In the genomic region with DNA sequence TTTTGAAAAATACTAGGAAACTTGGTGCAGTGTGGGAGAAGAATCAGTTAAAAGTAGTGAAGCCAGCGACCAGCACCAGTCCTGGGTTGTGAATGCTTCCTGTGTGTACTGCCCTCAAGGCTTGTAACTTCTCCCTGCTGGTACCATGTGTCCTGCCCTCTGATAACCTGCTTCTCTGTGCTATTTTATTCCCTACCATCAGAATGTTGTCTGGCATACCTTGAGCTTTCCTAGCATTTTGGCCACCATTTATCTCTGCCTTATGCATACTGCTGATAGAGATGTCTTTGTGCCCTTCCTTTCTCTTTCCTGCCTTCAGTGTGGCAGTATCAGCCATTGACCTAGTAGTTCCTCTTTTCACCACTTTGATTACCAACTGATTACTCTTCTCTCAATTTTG, we compare ENCODE assay signal across 8 cellular contexts. TPM values are rescaled to one million over a fixed set of nuclear protein-coding genes. Genes with fewer than 3 reads are reported as not detected.
DNase-seq lines count a peak whose midpoint lies in the region; ATAC-seq lines count a peak whose summit lies in the region.

No MANE protein-coding gene starts in this region.

- WGBS in mesodermal cell (ENCODE audit: insufficient coverage in 2 of 2), 2 experiments, result 83 to 100% methylated on average over 1 of the region's 1 CpG

- CTCF ChIA-PET in CD4-positive, alpha-beta memory T cell (lab: Charles Lee; ENCODE audit: partially characterized antibody), result no interaction called here

- no peak overlapping the region for H3K27ac ChIP-seq in CD4-positive, alpha-beta memory T cell (ENCODE audit: low read depth, low read length)
- H3K27ac ChIP-seq in mesodermal cell (ENCODE audit: low read depth, low read length, severe bottlenecking), result no peak overlapping the region

- no peaks in the 10 kb centered on the region for H3K27me3 ChIP-seq in CD4-positive, alpha-beta memory T cell (ENCODE audit: insufficient read depth, low read length)

- no peaks in the 10 kb centered on the region for H3K27me3 Mint-ChIP-seq in CD4-positive, alpha-beta memory T cell
- H3K27me3 Mint-ChIP-seq in IgD-negative memory B cell, result no peaks in the 10 kb centered on the region
- H3K27me3 Mint-ChIP-seq in activated naive CD8-positive, alpha-beta T cell, result no peaks in the 10 kb centered on the region

- peaks cover 4% of the 10 kb centered on the region for H3K36me3 ChIP-seq in CD4-positive, alpha-beta memory T cell (ENCODE audit: insufficient read depth, low read length)
- H3K36me3 ChIP-seq in mesodermal cell (ENCODE audit: control insufficient read depth, insufficient read depth, low read length), result peaks cover 32% of the 10 kb centered on the region

- H3K4me1 ChIP-seq in CD4-positive, alpha-beta memory T cell (ENCODE audit: insufficient read depth, low read length), result peaks cover 68% of the 10 kb centered on the region
- H3K4me1 ChIP-seq in mesodermal cell (ENCODE audit: control insufficient read depth, insufficient read depth, low read length, poor library complexity, severe bottlenecking), result peaks cover 14% of the 10 kb centered on the region

- ATAC-seq in GM21576 (IDR thresholded peaks at IDR 0.05; ENCODE audit: unreplicated experiment), result no peak

- DNase-seq in CD4-positive, alpha-beta memory T cell, result no peak
- DNase-seq in NCI-H1048 (lab: John Stamatoyannopoulos, UW), result no peak
- DNase-seq in NK-92 treated with Interleukin-12 subunit alpha and Interleukin-12 subunit beta, amount 100 ng/mL, for 24 hours (lab: John Stamatoyannopoulos, UW), result no peak
- DNase-seq in DMS 273 (lab: John Stamatoyannopoulos, UW; ENCODE audit: unreplicated experiment), result no peak

- H3K27ac Mint-ChIP-seq in CD4-positive, alpha-beta memory T cell, result peak overlapping the region; percentile 57 to 100 (median 100)
- peak overlapping the region; percentile 75 to 98 (median 76) for H3K27ac Mint-ChIP-seq in IgD-negative memory B cell
- H3K27ac Mint-ChIP-seq in activated naive CD8-positive, alpha-beta T cell, result peak overlapping the region; percentile 99

- H3K36me3 Mint-ChIP-seq in CD4-positive, alpha-beta memory T cell, result peaks cover 11 to 39% of the 10 kb centered on the region in 2 donors
- H3K36me3 Mint-ChIP-seq in IgD-negative memory B cell, result peaks cover 7% of the 10 kb centered on the region
- peaks cover 13% of the 10 kb centered on the region for H3K36me3 Mint-ChIP-seq in activated naive CD8-positive, alpha-beta T cell

- peak overlapping the region in 1 of 2 donors; percentile 20 for H3K4me3 ChIP-seq in CD4-positive, alpha-beta memory T cell (ENCODE audit: low read length in 2 of 2)
- H3K4me3 ChIP-seq in mesodermal cell (ENCODE audit: extremely low read depth, insufficient read depth, low read length, poor library complexity, severe bottlenecking), result peak overlapping the region; percentile 71

- POLR2A ChIA-PET in CD4-positive, alpha-beta memory T cell (lab: Charles Lee; ENCODE audit: partially characterized antibody), result no interaction called here

- peak overlapping the region; percentile 96 to 99 (median 98) for H3K4me3 Mint-ChIP-seq in CD4-positive, alpha-beta memory T cell
- peak overlapping the region; percentile 82 to 99 (median 97) for H3K4me3 Mint-ChIP-seq in IgD-negative memory B cell
- H3K4me3 Mint-ChIP-seq in activated naive CD8-positive, alpha-beta T cell, result peak overlapping the region; percentile 94

- peaks cover 47 to 76% (median 64%) of the 10 kb centered on the region in 4 donors for H3K4me1 Mint-ChIP-seq in CD4-positive, alpha-beta memory T cell
- peaks cover 45 to 53% (median 46%) of the 10 kb centered on the region in 3 donors for H3K4me1 Mint-ChIP-seq in IgD-negative memory B cell
- H3K4me1 Mint-ChIP-seq in activated naive CD8-positive, alpha-beta T cell (ENCODE audit: low read depth), result peaks cover 76% of the 10 kb centered on the region

- no peaks in the 10 kb centered on the region for H3K9me3 ChIP-seq in CD4-positive, alpha-beta memory T cell (ENCODE audit: control insufficient read depth in 1 of 2, low read length in 2 of 2)
- H3K9me3 ChIP-seq in mesodermal cell (ENCODE audit: control insufficient read depth, low read length), result no peaks in the 10 kb centered on the region

- H3K9me3 Mint-ChIP-seq in CD4-positive, alpha-beta memory T cell, result no peaks in the 10 kb centered on the region
- H3K9me3 Mint-ChIP-seq in IgD-negative memory B cell, result no peaks in the 10 kb centered on the region
- H3K9me3 Mint-ChIP-seq in activated naive CD8-positive, alpha-beta T cell (ENCODE audit: low read depth), result no peaks in the 10 kb centered on the region

- intact Hi-C loops in CD4-positive, alpha-beta memory T cell (cut with micrococcal nuclease), result loop anchor here (10.0 kb wide), 1 partner anchor 220 kb away; the partner anchor contains the start of gene SAAL1

RNA-seq across cellular contexts. Expression of gene GTF2H1, which starts 2.0 kb away (rescaled TPM):
- total RNA-seq in CD4-positive, alpha-beta memory T cell, result 10 to 100 TPM; 60.1 to 61.6 TPM
- 10 to 100 TPM; 31.8 to 41.6 TPM for polyA plus RNA-seq in CD4-positive, alpha-beta memory T cell
- polyA plus RNA-seq in IgD-negative memory B cell, result 34.4 TPM
- 21.4 TPM for polyA plus RNA-seq in mesodermal cell (2013, experiment 1 of 2)
- 25.0 TPM for polyA plus RNA-seq in mesodermal cell (2013, experiment 2 of 2)

RNA-seq across cellular contexts. Expression of gene HPS5, which starts 2.4 kb away (rescaled TPM):
- 10 to 100 TPM; 22.1 to 23.7 TPM for total RNA-seq in CD4-positive, alpha-beta memory T cell
- 10 to 100 TPM; 14.2 to 15.1 TPM for polyA plus RNA-seq in CD4-positive, alpha-beta memory T cell
- polyA plus RNA-seq in IgD-negative memory B cell, result 25.9 TPM
- polyA plus RNA-seq in mesodermal cell (2013, experiment 1 of 2), result 9.5 TPM
- polyA plus RNA-seq in mesodermal cell (2013, experiment 2 of 2), result 9.0 TPM

RNA-seq across cellular contexts. Expression of gene SAA1, which starts 58.3 kb away (rescaled TPM):
- total RNA-seq in CD4-positive, alpha-beta memory T cell, result not detected
- not detected for polyA plus RNA-seq in CD4-positive, alpha-beta memory T cell
- polyA plus RNA-seq in IgD-negative memory B cell, result not detected
- polyA plus RNA-seq in mesodermal cell (2013, experiment 1 of 2), result not detected
- not detected for polyA plus RNA-seq in mesodermal cell (2013, experiment 2 of 2)
